In the genomic region with DNA sequence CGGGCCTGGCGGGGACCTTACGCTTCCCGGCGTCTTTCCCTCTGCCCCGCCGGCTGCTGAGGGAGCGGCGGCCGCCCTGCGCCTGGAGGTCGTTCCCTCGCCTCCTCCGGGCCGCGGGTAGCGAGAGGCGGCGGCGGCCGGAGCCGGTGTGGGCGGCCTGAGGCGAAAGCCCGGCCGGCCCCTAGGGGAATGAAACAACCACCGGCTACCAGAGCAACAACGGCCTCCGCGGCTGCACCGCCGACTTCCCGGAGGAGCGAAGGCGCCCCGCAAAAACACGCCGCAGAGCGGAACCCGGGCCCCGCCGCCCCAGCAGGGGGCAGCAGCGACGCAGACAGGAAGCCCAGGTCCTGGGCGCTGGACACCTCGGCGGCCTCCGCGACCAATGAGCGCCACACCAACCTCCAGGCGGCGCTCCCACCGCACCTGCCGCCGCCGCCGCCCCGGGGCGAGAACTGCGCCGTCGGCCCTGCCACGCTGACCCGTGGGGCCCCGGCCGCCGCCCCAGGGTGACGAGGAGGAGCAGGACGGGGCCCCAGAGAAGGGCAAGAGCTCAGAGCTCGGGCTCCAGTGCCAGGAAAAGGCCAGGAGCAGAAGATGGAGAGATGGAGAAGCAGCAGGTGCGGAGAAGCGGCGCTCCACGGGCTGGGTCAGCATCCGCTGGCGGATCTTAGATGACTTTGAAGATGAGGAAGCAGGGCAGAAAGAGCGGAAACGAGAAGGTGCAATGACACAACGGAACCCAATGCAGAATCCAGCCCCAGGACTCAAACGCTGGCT, we compare ENCODE assay signal across 8 cellular contexts. TPM values are rescaled to one million over a fixed set of nuclear protein-coding genes. Genes with fewer than 3 reads are reported as not detected.
A peak's percentile ranks its signal among the peaks of the same experiment; 100 is the strongest.
DNase-seq lines count a peak whose midpoint lies in the region; ATAC-seq and TF ChIP-seq lines count a peak whose summit lies in the region.

No MANE protein-coding gene starts in this region.

- H3K27ac ChIP-seq in GM23338 (ENCODE audit: low read depth): peak overlapping the region; percentile 84

- peaks cover 7% of the 10 kb centered on the region for H3K27me3 Mint-ChIP-seq in GM23338 (ENCODE audit: insufficient read depth, low read depth, poor library complexity)
- H3K27me3 Mint-ChIP-seq in activated naive CD8-positive, alpha-beta T cell treated with anti-CD3 and anti-CD28 coated beads for 36 hours: peaks cover 24% of the 10 kb centered on the region

- ATAC-seq in GM23338: peak; percentile 96

- H3K4me3 Mint-ChIP-seq in GM23338: peak overlapping the region; percentile 75
- peak overlapping the region; percentile 76 for H3K4me3 Mint-ChIP-seq in activated naive CD8-positive, alpha-beta T cell treated with anti-CD3 and anti-CD28 coated beads for 36 hours

- H3K9me3 Mint-ChIP-seq in GM23338: no peaks in the 10 kb centered on the region; the same call in 2 of the 3 replicates
- peaks cover 1% of the 10 kb centered on the region for H3K9me3 Mint-ChIP-seq in activated naive CD8-positive, alpha-beta T cell treated with anti-CD3 and anti-CD28 coated beads for 36 hours

- no peaks in the 10 kb centered on the region for H3K27me3 ChIP-seq in GM23338 (ENCODE audit: insufficient read depth)

- DNase-seq in GM04503 (ENCODE audit: low read depth) (peak; percentile 12), GM23338 (ENCODE audit: low spot score) (peak; percentile 91), SKM-1 (lab: John Stamatoyannopoulos, UW; ENCODE audit: unreplicated experiment) (peak; percentile 46), cardiac septum (ENCODE audit: low spot score) (peak; percentile 95), pons (ENCODE audit: low spot score) (peak; percentile 57), ureter (ENCODE audit: low spot score) (peak; percentile 91)
- peak; percentile 84 for DNase-seq in activated naive CD8-positive, alpha-beta T cell treated with anti-CD3 and anti-CD28 coated beads for 36 hours

- H2AFZ ChIP-seq in GM23338: peak overlapping the region; percentile 75; the same call in 1 of the 2 replicates

- H4K20me1 ChIP-seq in GM23338 (replicated peaks; ENCODE audit: insufficient read depth): no peaks in the 10 kb centered on the region

- no peaks in the 10 kb centered on the region for H3K9me2 ChIP-seq in GM23338 (ENCODE audit: insufficient read depth)

- H3K36me3 ChIP-seq in GM23338 (ENCODE audit: insufficient read depth): no peaks in the 10 kb centered on the region

- H3K4me3 ChIP-seq in GM23338: peak overlapping the region; percentile 54

- H3K27ac Mint-ChIP-seq in GM23338: no peak overlapping the region; the same call in 1 of the 2 replicates
- H3K27ac Mint-ChIP-seq in activated naive CD8-positive, alpha-beta T cell treated with anti-CD3 and anti-CD28 coated beads for 36 hours: peak overlapping the region; percentile 75

- intact Hi-C loops in cardiac septum (cut with DNase I): loop anchor here (5.0 kb wide), 1 partner anchor 179 kb away; no protein-coding TSS in a partner anchor

- H3K4me1 Mint-ChIP-seq in GM23338: peaks cover 13% of the 10 kb centered on the region
- peaks cover 7% of the 10 kb centered on the region for H3K4me1 Mint-ChIP-seq in activated naive CD8-positive, alpha-beta T cell treated with anti-CD3 and anti-CD28 coated beads for 36 hours

- no peaks in the 10 kb centered on the region for H3K36me3 Mint-ChIP-seq in GM23338 (ENCODE audit: low read depth)
- H3K36me3 Mint-ChIP-seq in activated naive CD8-positive, alpha-beta T cell treated with anti-CD3 and anti-CD28 coated beads for 36 hours: peaks cover 1% of the 10 kb centered on the region

- TF ChIP-seq CTCF in GM23338 (conservative IDR thresholded peaks at IDR 0.05; ENCODE audit: low read depth in 2 of 2): peak; percentile 62 to 91
- TF ChIP-seq CTCF in LNCAP (IDR thresholded peaks at IDR 0.05): peak; percentile 99

- H3K4me2 ChIP-seq in GM23338: peak overlapping the region; percentile 77

- no peaks in the 10 kb centered on the region for H3K79me2 ChIP-seq in GM23338 (replicated peaks; ENCODE audit: insufficient read depth)

- H3K4me1 ChIP-seq in GM23338 (ENCODE audit: insufficient read depth): peaks cover 9% of the 10 kb centered on the region

- no peaks in the 10 kb centered on the region for H3F3A ChIP-seq in GM23338 (replicated peaks; ENCODE audit: low read depth)

TF ChIP-seq in GM23338, 12 proteins besides CTCF, POLR2A, EP300 and RAD21 (continues in another document):
- no peak for TF ChIP-seq REST (IDR thresholded peaks at IDR 0.05; ENCODE audit: unreplicated experiment)
- TF ChIP-seq EZH2phosphoT487 (IDR thresholded peaks at IDR 0.05; ENCODE audit: unreplicated experiment): no peak
- TF ChIP-seq ZNF114 (CRISPR knock-in tag; IDR thresholded peaks at IDR 0.05): no peak
- TF ChIP-seq NANOG (IDR thresholded peaks at IDR 0.05; ENCODE audit: borderline replicate concordance): no peak
- TF ChIP-seq JUNB (IDR thresholded peaks at IDR 0.05; ENCODE audit: unreplicated experiment): no peak
- TF ChIP-seq ZNF331 (CRISPR knock-in tag; IDR thresholded peaks at IDR 0.05; ENCODE audit: low read depth): no peak
- TF ChIP-seq EZH2 (IDR thresholded peaks at IDR 0.05; ENCODE audit: low read depth, unreplicated experiment): no peak
- no peak for TF ChIP-seq STAT1 (IDR thresholded peaks at IDR 0.05; ENCODE audit: unreplicated experiment)
- peak; percentile 55; the same call in 1 of the 2 replicates for TF ChIP-seq CREB1 (CRISPR knock-in tag; IDR thresholded peaks at IDR 0.05; ENCODE audit: low read depth)
- TF ChIP-seq, protein P1, sequence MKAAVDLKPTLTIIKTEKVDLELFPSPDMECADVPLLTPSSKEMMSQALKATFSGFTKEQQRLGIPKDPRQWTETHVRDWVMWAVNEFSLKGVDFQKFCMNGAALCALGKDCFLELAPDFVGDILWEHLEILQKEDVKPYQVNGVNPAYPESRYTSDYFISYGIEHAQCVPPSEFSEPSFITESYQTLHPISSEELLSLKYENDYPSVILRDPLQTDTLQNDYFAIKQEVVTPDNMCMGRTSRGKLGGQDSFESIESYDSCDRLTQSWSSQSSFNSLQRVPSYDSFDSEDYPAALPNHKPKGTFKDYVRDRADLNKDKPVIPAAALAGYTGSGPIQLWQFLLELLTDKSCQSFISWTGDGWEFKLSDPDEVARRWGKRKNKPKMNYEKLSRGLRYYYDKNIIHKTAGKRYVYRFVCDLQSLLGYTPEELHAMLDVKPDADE (IDR thresholded peaks at IDR 0.05): peak; percentile 59; the same call in 1 of the 2 replicates
- TF ChIP-seq POLR2AphosphoS5 (IDR thresholded peaks at IDR 0.05; ENCODE audit: low read depth): peak; percentile 58

RNA-seq across cellular contexts. Expression of gene ACSM6, which starts 10.4 kb away (rescaled TPM):
- not detected in 2 replicates for total RNA-seq in GM23338 (2014; rRNA removed; shearing (Covaris generic))
- polyA plus RNA-seq in GM23338 (2016; fragmentation: Nextera tagmentation; extraction: Ambion mirVana): 0.65 and 0.90 TPM in 2 replicates
- total RNA-seq in activated naive CD8-positive, alpha-beta T cell treated with anti-CD3 and anti-CD28 coated beads for 36 hours: not detected
- total RNA-seq in cardiac septum (0.30 TPM), ureter (1.8 TPM)

Comparison
In these comparisons a context has a peak if more than half of its experiments do, and no peak if none do; other contexts are left out.
1. Peak in every context shown above with its lines: DNase-seq, ATAC-seq, H3K4me3 ChIP-seq and H3K27ac ChIP-seq.
2. DNase-seq: peak in every context shown above with its lines; median percentile 95 in cardiac septum; 91 in GM23338; 91 in ureter; 84 in activated naive CD8-positive, alpha-beta T cell treated with anti-CD3 and anti-CD28 coated beads for 36 hours; 57 in pons; 46 in SKM-1; 12 in GM04503.